Comparison of ENCODE assay signal across 8 cellular contexts in the genomic region with DNA sequence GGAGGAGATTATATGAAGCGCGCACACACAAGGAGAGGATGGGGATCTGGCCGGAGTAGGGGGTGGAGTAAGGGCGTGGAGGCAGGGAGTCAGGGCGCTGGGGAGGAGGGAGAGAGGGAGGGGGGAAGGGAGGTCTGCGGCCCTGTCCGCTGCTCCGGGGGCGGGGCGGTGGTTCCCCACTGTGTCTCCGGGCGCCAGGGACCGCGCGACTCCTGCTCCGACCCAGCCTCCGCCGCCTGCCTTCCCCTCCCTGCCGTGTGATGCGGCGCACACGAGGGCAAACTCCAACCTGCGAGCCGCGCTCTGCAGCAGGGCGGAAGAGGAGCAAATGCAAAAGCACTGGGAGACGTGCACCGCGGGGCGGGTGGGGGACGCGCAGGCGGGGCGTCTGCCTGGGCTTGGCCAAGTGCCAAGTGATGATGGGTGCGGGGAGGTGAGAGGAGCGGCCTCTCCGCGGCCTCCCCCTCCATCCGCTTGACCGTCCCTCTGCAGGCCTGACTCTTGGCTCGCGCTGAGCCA. TPM values are rescaled to one million over a fixed set of nuclear protein-coding genes. Genes with fewer than 3 reads are reported as not detected.
DNase-seq lines count a peak whose midpoint lies in the region; ATAC-seq, FAIRE-seq and TF ChIP-seq lines count a peak whose summit lies in the region.

DCHS2 (minus strand) TSS at position 69 of the 519 bp plus-strand sequence. CDS start 444 bp downstream, outside the sequence.

- H3K4me2 ChIP-seq in MM.1S (ENCODE audit: low read depth, low read length), result peak within 1 kb of the TSS; percentile 24; the same call in 1 of the 2 replicates
- peak within 1 kb of the TSS; percentile 80 for H3K4me2 ChIP-seq in astrocyte (ENCODE audit: low read length)

- H3K27me3 ChIP-seq in MM.1S (replicated peaks; ENCODE audit: insufficient read depth, low read length), result no peaks in the 10 kb centered on the region
- H3K27me3 ChIP-seq in astrocyte (ENCODE audit: insufficient read depth, low read length), result peaks cover 37% of the 10 kb centered on the region

- no peak for FAIRE-seq in astrocyte (lab: Jason Lieb, UNC)

- H3K79me2 ChIP-seq in MM.1S (ENCODE audit: low read length) (no peaks in the 10 kb centered on the region), astrocyte (ENCODE audit: insufficient read depth, low read length) (no peaks in the 10 kb centered on the region)

- TF ChIP-seq CTCF in MM.1S (IDR thresholded peaks at IDR 0.05; ENCODE audit: low read length) (no peak), astrocyte (IDR thresholded peaks at IDR 0.05; ENCODE audit: insufficient read depth, low read depth, low read length) (no peak)

- peak within 1 kb of the TSS; percentile 66 for H3K4me3 Mint-ChIP-seq in activated CD4-positive, alpha-beta T cell treated with anti-CD3 and anti-CD28 coated beads, Interleukin-2, amount 10 ng/mL, durations not matched to agents 24 days and 14 days
- H3K4me3 Mint-ChIP-seq in astrocyte (ENCODE audit: unreplicated experiment), result peak within 1 kb of the TSS; percentile 80
- H3K4me3 Mint-ChIP-seq in immature natural killer cell, result peak within 1 kb of the TSS; percentile 12 to 48 (median 27)
- H3K4me3 Mint-ChIP-seq in stimulated activated naive CD8-positive, alpha-beta T cell treated with anti-CD3 and anti-CD28 coated beads, Interleukin-15, Interleukin-2, amounts not matched to agents 100 ng/mL and 50 ng/mL, for 24 hours, result peak within 1 kb of the TSS; percentile 67

- H3K4me1 ChIP-seq in MM.1S (ENCODE audit: low read length), result no peaks in the 10 kb centered on the region
- no peaks in the 10 kb centered on the region for H3K4me1 ChIP-seq in astrocyte (ENCODE audit: insufficient read depth, low read length)

- H4K20me1 ChIP-seq in MM.1S (ENCODE audit: insufficient read depth, low read length), result no peaks in the 10 kb centered on the region
- H4K20me1 ChIP-seq in astrocyte (ENCODE audit: insufficient read depth, low read length), result no peaks in the 10 kb centered on the region

- H2AFZ ChIP-seq in MM.1S (ENCODE audit: low read length) (0 out of 2 replicates have a peak within 1 kb of the TSS, but pooled peaks have one; percentile 27), astrocyte (ENCODE audit: low read depth, low read length) (peak within 1 kb of the TSS; percentile 73)

- H3K27ac Mint-ChIP-seq in activated CD4-positive, alpha-beta T cell treated with anti-CD3 and anti-CD28 coated beads, Interleukin-2, amount 10 ng/mL, durations not matched to agents 24 days and 14 days, result peak within 1 kb of the TSS; percentile 29
- H3K27ac Mint-ChIP-seq in astrocyte (ENCODE audit: unreplicated experiment), result peak within 1 kb of the TSS; percentile 26
- H3K27ac Mint-ChIP-seq in immature natural killer cell, result no peak within 1 kb of the TSS
- H3K27ac Mint-ChIP-seq in stimulated activated naive CD8-positive, alpha-beta T cell treated with anti-CD3 and anti-CD28 coated beads, Interleukin-15, Interleukin-2, amounts not matched to agents 100 ng/mL and 50 ng/mL, for 24 hours, result no peak within 1 kb of the TSS

- no peaks in the 10 kb centered on the region for H3K9me3 Mint-ChIP-seq in activated CD4-positive, alpha-beta T cell treated with anti-CD3 and anti-CD28 coated beads, Interleukin-2, amount 10 ng/mL, durations not matched to agents 24 days and 14 days
- peaks cover 9% of the 10 kb centered on the region for H3K9me3 Mint-ChIP-seq in astrocyte (ENCODE audit: unreplicated experiment)
- peaks cover 0 to 4% (median 0%) of the 10 kb centered on the region in 6 donors for H3K9me3 Mint-ChIP-seq in immature natural killer cell
- H3K9me3 Mint-ChIP-seq in stimulated activated naive CD8-positive, alpha-beta T cell treated with anti-CD3 and anti-CD28 coated beads, Interleukin-15, Interleukin-2, amounts not matched to agents 100 ng/mL and 50 ng/mL, for 24 hours, result no peaks in the 10 kb centered on the region

- H3F3A ChIP-seq in MM.1S (ENCODE audit: insufficient read depth, low read length), result no peaks in the 10 kb centered on the region

- no peak within 1 kb of the TSS for H3K4me3 ChIP-seq in MM.1S (ENCODE audit: low read length)
- peak within 1 kb of the TSS; percentile 33 for H3K4me3 ChIP-seq in astrocyte (ENCODE audit: insufficient read depth, low read depth, low read length)

- no peaks in the 10 kb centered on the region for H3K36me3 Mint-ChIP-seq in activated CD4-positive, alpha-beta T cell treated with anti-CD3 and anti-CD28 coated beads, Interleukin-2, amount 10 ng/mL, durations not matched to agents 24 days and 14 days (ENCODE audit: low read depth)
- H3K36me3 Mint-ChIP-seq in astrocyte (ENCODE audit: low read depth, unreplicated experiment) (no peaks in the 10 kb centered on the region), immature natural killer cell (no peaks in the 10 kb centered on the region)
- no peaks in the 10 kb centered on the region for H3K36me3 Mint-ChIP-seq in stimulated activated naive CD8-positive, alpha-beta T cell treated with anti-CD3 and anti-CD28 coated beads, Interleukin-15, Interleukin-2, amounts not matched to agents 100 ng/mL and 50 ng/mL, for 24 hours (ENCODE audit: low read depth)

- H3K36me3 ChIP-seq in MM.1S (replicated peaks; ENCODE audit: insufficient read depth, low read length) (no peaks in the 10 kb centered on the region), astrocyte (ENCODE audit: insufficient read depth, low read length) (no peaks in the 10 kb centered on the region)

- no peaks in the 10 kb centered on the region for H3K9me2 ChIP-seq in MM.1S (replicated peaks; ENCODE audit: insufficient read depth, low read length)

- DNase-seq in activated CD4-positive, alpha-beta T cell treated with anti-CD3 and anti-CD28 coated beads, Interleukin-2, amount 10 ng/mL, durations not matched to agents 24 days and 14 days, result peak; percentile 68
- no peak for DNase-seq in activated CD4-positive, alpha-beta T cell treated with anti-CD3 and anti-CD28 coated beads for 1 hour
- DNase-seq in MM.1S, result no peak
- DNase-seq in astrocyte (ENCODE audit: low read depth), result no peak
- DNase-seq in immature natural killer cell, result no peak
- DNase-seq in effector CD4-positive, alpha-beta T cell, result no peak

- H3K9ac ChIP-seq in MM.1S (ENCODE audit: low read length) (no peak within 1 kb of the TSS), astrocyte (ENCODE audit: low read length) (no peak within 1 kb of the TSS)

- intact Hi-C loops in activated CD4-positive, alpha-beta T cell treated with anti-CD3 and anti-CD28 coated beads, Interleukin-2, amount 10 ng/mL, durations not matched to agents 24 days and 14 days (cut with micrococcal nuclease), result loop anchor here (5.0 kb wide), 2 partner anchors 251 to 704 kb away; partner anchors contain the start of genes LRAT and SFRP2

- peak; percentile 58 for ATAC-seq in GM21723 (IDR thresholded peaks at IDR 0.05; ENCODE audit: unreplicated experiment)

- no peaks in the 10 kb centered on the region for H3K9me3 ChIP-seq in MM.1S (replicated peaks; ENCODE audit: insufficient read depth, low read length)
- H3K9me3 ChIP-seq in astrocyte (ENCODE audit: insufficient read depth, low read depth, low read length), result peaks cover 4% of the 10 kb centered on the region

- H3K27me3 Mint-ChIP-seq in activated CD4-positive, alpha-beta T cell treated with anti-CD3 and anti-CD28 coated beads, Interleukin-2, amount 10 ng/mL, durations not matched to agents 24 days and 14 days, result peaks cover 69% of the 10 kb centered on the region
- peaks cover 44% of the 10 kb centered on the region for H3K27me3 Mint-ChIP-seq in astrocyte (ENCODE audit: low read depth, unreplicated experiment)
- H3K27me3 Mint-ChIP-seq in immature natural killer cell (ENCODE audit: low read depth in 3 of 3), result peaks cover 4 to 16% (median 16%) of the 10 kb centered on the region in 3 donors
- H3K27me3 Mint-ChIP-seq in stimulated activated naive CD8-positive, alpha-beta T cell treated with anti-CD3 and anti-CD28 coated beads, Interleukin-15, Interleukin-2, amounts not matched to agents 100 ng/mL and 50 ng/mL, for 24 hours, result peaks cover 70% of the 10 kb centered on the region

- no peak within 1 kb of the TSS for H3K27ac ChIP-seq in MM.1S (ENCODE audit: low read length)
- no peak within 1 kb of the TSS for H3K27ac ChIP-seq in astrocyte (ENCODE audit: low read depth, low read length)

- peaks cover 13% of the 10 kb centered on the region for H3K4me1 Mint-ChIP-seq in activated CD4-positive, alpha-beta T cell treated with anti-CD3 and anti-CD28 coated beads, Interleukin-2, amount 10 ng/mL, durations not matched to agents 24 days and 14 days
- H3K4me1 Mint-ChIP-seq in astrocyte (ENCODE audit: low read depth, unreplicated experiment), result no peaks in the 10 kb centered on the region
- peaks cover 0 to 14% of the 10 kb centered on the region in 2 donors for H3K4me1 Mint-ChIP-seq in immature natural killer cell
- peaks cover 20% of the 10 kb centered on the region for H3K4me1 Mint-ChIP-seq in stimulated activated naive CD8-positive, alpha-beta T cell treated with anti-CD3 and anti-CD28 coated beads, Interleukin-15, Interleukin-2, amounts not matched to agents 100 ng/mL and 50 ng/mL, for 24 hours (ENCODE audit: low read depth)

RNA-seq across cellular contexts. Expression of gene DCHS2, which starts in this region (rescaled TPM):
- total RNA-seq in activated CD4-positive, alpha-beta T cell treated with anti-CD3 and anti-CD28 coated beads, Interleukin-2, amount 10 ng/mL, durations not matched to agents 24 days and 14 days, result not detected in 2 replicates
- total RNA-seq in astrocyte, result 0.25 and 0.36 TPM in 2 replicates
- not detected for polyA plus RNA-seq in immature natural killer cell

Comparison
In these comparisons a context has a peak if more than half of its experiments do, and no peak if none do; other contexts are left out.
1. Peak in DNase-seq in activated CD4-positive, alpha-beta T cell treated with anti-CD3 and anti-CD28 coated beads, Interleukin-2, amount 10 ng/mL, durations not matched to agents 24 days and 14 days; RNA of the gene not detected or under 1 TPM.
2. H3K27ac Mint-ChIP-seq: peak in activated CD4-positive, alpha-beta T cell treated with anti-CD3 and anti-CD28 coated beads, Interleukin-2, amount 10 ng/mL, durations not matched to agents 24 days and 14 days (single experiment) and astrocyte (single experiment); none in immature natural killer cell (0 of 6) and stimulated activated naive CD8-positive, alpha-beta T cell treated with anti-CD3 and anti-CD28 coated beads, Interleukin-15, Interleukin-2, amounts not matched to agents 100 ng/mL and 50 ng/mL, for 24 hours (single experiment).
3. H3K4me3 Mint-ChIP-seq: peak in every context shown above with its lines; median percentile 80 in astrocyte; 67 in stimulated activated naive CD8-positive, alpha-beta T cell treated with anti-CD3 and anti-CD28 coated beads, Interleukin-15, Interleukin-2, amounts not matched to agents 100 ng/mL and 50 ng/mL, for 24 hours; 66 in activated CD4-positive, alpha-beta T cell treated with anti-CD3 and anti-CD28 coated beads, Interleukin-2, amount 10 ng/mL, durations not matched to agents 24 days and 14 days; 27 in immature natural killer cell.